In genomic region chr4:165212647-165213046, GRCh38 we compare ENCODE assay signal across 8 cellular contexts. TPM values are rescaled to one million over a fixed set of nuclear protein-coding genes. Genes with fewer than 3 reads are reported as not detected.
DNase-seq lines count a peak whose midpoint lies in the region; ATAC-seq, FAIRE-seq and TF ChIP-seq lines count a peak whose summit lies in the region.
"Not testable (repeated sequence)": the region's sequence is repeated elsewhere in the genome, so short reads cannot be mapped to it uniquely, and the experiment has no call there.

No MANE protein-coding gene starts in this region.

- not testable (repeated sequence) for H3K36me3 ChIP-seq in CD4-positive, CD25-positive, alpha-beta regulatory T cell (ENCODE audit: control insufficient read depth, insufficient read depth, low read length); liver (ENCODE audit: control insufficient read depth in 4 of 4, insufficient read depth in 3 of 4, low read depth in 1 of 4, low read length in 3 of 4); small intestine (ENCODE audit: control insufficient read depth in 2 of 2, insufficient read depth in 2 of 2, low read length in 2 of 2)

- POLR2A ChIA-PET in T-cell (lab: Charles Lee), result not testable (repeated sequence)

- H3K9me3 Mint-ChIP-seq in CD4-positive, CD25-positive, alpha-beta regulatory T cell; T-cell; activated naive CD8-positive, alpha-beta T cell (ENCODE audit: low read depth): not testable (repeated sequence)

- not testable (repeated sequence) for TF ChIP-seq CTCF in liver (IDR thresholded peaks at IDR 0.05; ENCODE audit: low read depth, low read length, missing input control)

- WGBS in liver, result 33% methylated on average over 2 of the region's 2 CpGs
- WGBS in small intestine, 3 donors, result 35 to 72% (median 47%) methylated on average over 2 of the region's 2 CpGs

- H3K4me3 Mint-ChIP-seq in CD4-positive, CD25-positive, alpha-beta regulatory T cell, result peak overlapping the region; percentile 26 to 88 (median 59)
- H3K4me3 Mint-ChIP-seq in T-cell; activated naive CD8-positive, alpha-beta T cell: not testable (repeated sequence)

- not testable (repeated sequence) for H3K36me3 Mint-ChIP-seq in CD4-positive, CD25-positive, alpha-beta regulatory T cell; T-cell; activated naive CD8-positive, alpha-beta T cell

- H3K4me3 ChIP-seq in CD4-positive, CD25-positive, alpha-beta regulatory T cell (ENCODE audit: low read depth, low read length), result peak overlapping the region; percentile 58
- H3K4me3 ChIP-seq in liver (ENCODE audit: low read depth in 1 of 3, low read length in 3 of 3); small intestine (ENCODE audit: low read depth in 1 of 2, low read length in 2 of 2): not testable (repeated sequence)

- not testable (repeated sequence) for H3K9me3 ChIP-seq in CD4-positive, CD25-positive, alpha-beta regulatory T cell (ENCODE audit: control insufficient read depth in 2 of 2, low read length in 2 of 2); liver (ENCODE audit: control insufficient read depth in 4 of 4, low read length in 3 of 4); small intestine (ENCODE audit: control insufficient read depth, low read depth)

- not testable (repeated sequence) for H3K9ac ChIP-seq in liver (ENCODE audit: low read depth in 1 of 2, low read length in 2 of 2)

- CTCF ChIA-PET in T-cell (lab: Charles Lee), result not testable (repeated sequence)

- H3K27ac Mint-ChIP-seq in CD4-positive, CD25-positive, alpha-beta regulatory T cell, result peak overlapping the region; percentile 62 to 90 (median 70)
- H3K27ac Mint-ChIP-seq in T-cell, result peak overlapping the region; percentile 17 to 22
- peak overlapping the region; percentile 59 for H3K27ac Mint-ChIP-seq in activated naive CD8-positive, alpha-beta T cell

- peak overlapping the region; percentile 5 for H3K27ac ChIP-seq in CD4-positive, CD25-positive, alpha-beta regulatory T cell (ENCODE audit: insufficient read depth, low read length, poor library complexity, severe bottlenecking)
- peak overlapping the region; percentile 69 for H3K27ac ChIP-seq in epithelial cell of prostate
- not testable (repeated sequence) for H3K27ac ChIP-seq in liver (ENCODE audit: low read depth in 1 of 2, low read length in 2 of 2); small intestine (ENCODE audit: low read depth in 1 of 2, low read length in 1 of 2)

- not testable (repeated sequence) for FAIRE-seq in small intestine (lab: Jason Lieb, UNC)

- not testable (repeated sequence) for H3K27me3 Mint-ChIP-seq in CD4-positive, CD25-positive, alpha-beta regulatory T cell; T-cell; activated naive CD8-positive, alpha-beta T cell

- TF ChIP-seq RAD21 in liver (IDR thresholded peaks at IDR 0.05), result peak; percentile 49 to 65

- not testable (repeated sequence) for H3K27me3 ChIP-seq in CD4-positive, CD25-positive, alpha-beta regulatory T cell (ENCODE audit: control insufficient read depth, insufficient read depth, low read length); liver (ENCODE audit: control insufficient read depth in 4 of 4, insufficient read depth in 4 of 4, low read length in 3 of 4); small intestine (ENCODE audit: control insufficient read depth in 2 of 2, insufficient read depth in 2 of 2, low read length in 2 of 2)

- DNase-seq in CD4-positive, CD25-positive, alpha-beta regulatory T cell; T-cell; epithelial cell of prostate (ENCODE audit: low read depth, low spot score): not testable (repeated sequence)
- peak; percentile 11 for DNase-seq in small intestine

- peaks cover 66 to 93% (median 80%) of the 10 kb centered on the region in 4 donors for H3K4me1 Mint-ChIP-seq in CD4-positive, CD25-positive, alpha-beta regulatory T cell
- H3K4me1 Mint-ChIP-seq in T-cell, result peaks cover 87 to 92% (median 91%) of the 10 kb centered on the region in 3 donors
- peaks cover 92% of the 10 kb centered on the region for H3K4me1 Mint-ChIP-seq in activated naive CD8-positive, alpha-beta T cell (ENCODE audit: low read depth)

- ATAC-seq in CD4-positive, CD25-positive, alpha-beta regulatory T cell (ENCODE audit: low read depth in 2 of 2); T-cell (replicated peaks in 1 of 4): not testable (repeated sequence)
- peak; percentile 14 for ATAC-seq in GM19043 (IDR thresholded peaks at IDR 0.05; ENCODE audit: low read depth, unreplicated experiment)
- peak; percentile 33 for ATAC-seq in HG02943 (IDR thresholded peaks at IDR 0.05; ENCODE audit: low read depth, unreplicated experiment)

- peaks cover 32% of the 10 kb centered on the region for H3K4me1 ChIP-seq in CD4-positive, CD25-positive, alpha-beta regulatory T cell (ENCODE audit: control insufficient read depth, insufficient read depth, low read length, poor library complexity, severe bottlenecking)
- H3K4me1 ChIP-seq in liver (ENCODE audit: control insufficient read depth in 4 of 4, insufficient read depth in 4 of 4, low read length in 3 of 4), result peaks cover 5 to 19% (median 11%) of the 10 kb centered on the region in 4 donors
- H3K4me1 ChIP-seq in small intestine (ENCODE audit: control insufficient read depth in 2 of 2, insufficient read depth in 1 of 2, low read depth in 1 of 2, low read length in 1 of 2), result not testable (repeated sequence)

RNA-seq across cellular contexts. Expression of gene KLHL2, which starts 5.3 kb away (rescaled TPM):
- 31.2 TPM for total RNA-seq in CD4-positive, CD25-positive, alpha-beta regulatory T cell
- 10 to 100 TPM in 2 of 4 donors, 1 to 10 TPM in 2; 7.1 to 18.7 (median 9.6) TPM for polyA plus RNA-seq in CD4-positive, CD25-positive, alpha-beta regulatory T cell
- 10 to 100 TPM; 18.9 to 24.6 (median 21.1) TPM for total RNA-seq in T-cell
- total RNA-seq in liver, result 10 to 100 TPM in 1 of 2 donors, 1 to 10 TPM in 1; 10.0 to 37.9 TPM
- 10 to 100 TPM; 11.4 to 15.8 TPM for polyA plus RNA-seq in liver
- polyA plus RNA-seq in small intestine, result 10 to 100 TPM in 1 of 3 donors, 1 to 10 TPM in 2; 7.8 to 12.5 (median 8.7) TPM

Comparison
In these comparisons a context has a peak if more than half of its experiments do, and no peak if none do; other contexts are left out.
1. H3K27ac Mint-ChIP-seq: peak in every context shown above with its lines; median percentile 70 in CD4-positive, CD25-positive, alpha-beta regulatory T cell; 59 in activated naive CD8-positive, alpha-beta T cell; 20 in T-cell.